Comparison of ENCODE assay signal across 17 cellular contexts in genomic region chr10:97868134-97868685, GRCh38. TPM values are rescaled to one million over a fixed set of nuclear protein-coding genes. Genes with fewer than 3 reads are reported as not detected.
DNase-seq lines count a peak whose midpoint lies in the region; ATAC-seq and TF ChIP-seq lines count a peak whose summit lies in the region.
"Had no signal": no experiment of that assay in that cellular context is flagged by ENCODE, and none has a peak within 500 bp of the region (broad histone marks: within the 10 kb centered on the region; RNA-seq: fewer than 3 reads in every experiment).

No MANE protein-coding gene starts in this region.

- H4K20me1 ChIP-seq in osteoblast (ENCODE audit: insufficient read depth, low read length): no peaks in the 10 kb centered on the region

- TF ChIP-seq CTCF in HEK293 (tag by site-specific recombination; IDR thresholded peaks at IDR 0.05) (no peak), epithelial cell of esophagus (IDR thresholded peaks at IDR 0.05; ENCODE audit: insufficient read depth, low read depth, low read length, missing control alignments) (peak; percentile 10), osteoblast (IDR thresholded peaks at IDR 0.05; ENCODE audit: extremely low read depth, low read depth, low read length) (no peak)

- no peak for ATAC-seq in T-cell (replicated peaks in 1 of 4)
- no peak for ATAC-seq in GM19023 (IDR thresholded peaks at IDR 0.05; ENCODE audit: unreplicated experiment)
- ATAC-seq: CD8-positive, alpha-beta T cell had no signal

- H3K79me2 ChIP-seq in osteoblast (ENCODE audit: insufficient read depth, low read length): no peaks in the 10 kb centered on the region

- peaks cover 8 to 16% (median 13%) of the 10 kb centered on the region in 3 donors for H3K4me1 Mint-ChIP-seq in T-cell

- CTCF ChIA-PET in HEK293 (lab: Yijun Ruan, JAX) (interaction anchor here (0.5 to 6.1 kb wide), 15 partner anchors 7 to 179 kb away, joined by 3 to 167 read pairs (median 4); no protein-coding TSS in a partner anchor), T-cell (lab: Charles Lee) (interaction anchor here (0.6 to 3.8 kb wide), 10 partner anchors 18 to 1034 kb away, joined by 3 to 36 read pairs (median 6); partner anchors contain the start of gene GOLGA7B (in 1 of the 2))

- H3K27me3 Mint-ChIP-seq in T-cell: no peaks in the 10 kb centered on the region

- H3K36me3 ChIP-seq in HEK293 (ENCODE audit: control insufficient read depth in 2 of 2, insufficient read depth in 1 of 2, low read length in 2 of 2): no peaks in the 10 kb centered on the region
- H3K36me3 ChIP-seq in osteoblast (ENCODE audit: insufficient read depth, low read length): no peaks in the 10 kb centered on the region
- H3K36me3 ChIP-seq: Peyer's patch had no signal

- H3K27ac ChIP-seq in HEK293 (ENCODE audit: extremely low read depth, low read depth, low read length): no peak overlapping the region
- no peak overlapping the region for H3K27ac ChIP-seq in osteoblast (ENCODE audit: low read depth, low read length)
- H3K27ac ChIP-seq: Peyer's patch had no signal

- no peak overlapping the region for H3K4me2 ChIP-seq in osteoblast (ENCODE audit: insufficient read depth, low read length)

- H3K4me3 ChIP-seq in HEK293 (ENCODE audit: low read depth, low read length) (no peak overlapping the region), epithelial cell of esophagus (ENCODE audit: low read length) (no peak overlapping the region), osteoblast (ENCODE audit: insufficient read depth, low read length) (no peak overlapping the region)
- H3K4me3 ChIP-seq: Peyer's patch had no signal

- peaks cover 22% of the 10 kb centered on the region for H3K27me3 ChIP-seq in osteoblast (ENCODE audit: insufficient read depth, low read length)
- H3K27me3 ChIP-seq: Peyer's patch had no signal

- peaks cover 19% of the 10 kb centered on the region for H3K36me3 Mint-ChIP-seq in T-cell

- DNase-seq in T-cell (no peak), epithelial cell of esophagus (ENCODE audit: low read depth) (no peak), osteoblast (ENCODE audit: insufficient read length, low spot score, missing footprints) (peak; percentile 32), middle frontal gyrus (ENCODE audit: extremely low spot score, low spot score) (no peak), NCI-H2107 (lab: John Stamatoyannopoulos, UW) (no peak)
- DNase-seq: CD8-positive, alpha-beta T cell; DMS 273 treated with DMSO at 0.1 percent for 48 hours; H9; IMR-90; MV-4-11; NCI-H1436; NCI-H2081; NCI-H526 treated with DMSO at 0.1 percent for 48 hours; Peyer's patch had no signal

- H3K4me1 ChIP-seq in HEK293 (ENCODE audit: control insufficient read depth, insufficient read depth, low read length): peaks cover 3% of the 10 kb centered on the region; the same call in 1 of the 2 replicates
- peaks cover 8% of the 10 kb centered on the region for H3K4me1 ChIP-seq in osteoblast (ENCODE audit: insufficient read depth, low read length)

- no peak overlapping the region for H3K4me3 Mint-ChIP-seq in T-cell
- H3K4me3 Mint-ChIP-seq: B cell; CD8-positive, alpha-beta T cell; H9 had no signal

- peak overlapping the region; percentile 1 to 86 for H3K27ac Mint-ChIP-seq in T-cell
- H3K27ac Mint-ChIP-seq: B cell, H9 had no signal

- no peaks in the 10 kb centered on the region for H3K9me3 Mint-ChIP-seq in T-cell
- H3K9me3 Mint-ChIP-seq: CD8-positive, alpha-beta T cell; H9 had no signal

- no peaks in the 10 kb centered on the region for H3K9me3 ChIP-seq in HEK293 (ENCODE audit: control insufficient read depth, insufficient read depth, low read depth, low read length)
- H3K9me3 ChIP-seq in osteoblast (ENCODE audit: low read depth, low read length): no peaks in the 10 kb centered on the region
- H3K9me3 ChIP-seq: Peyer's patch had no signal

- no peak overlapping the region for H2AFZ ChIP-seq in osteoblast (ENCODE audit: low read length)

- POLR2A ChIA-PET in HEK293 (lab: Yijun Ruan, JAX): interaction anchor here (0.9 to 1.4 kb wide), 2 partner anchors 78 to 104 kb away, joined by 3 to 4 read pairs; no protein-coding TSS in a partner anchor
- POLR2A ChIA-PET in T-cell (lab: Charles Lee): interaction anchor here in 1 of 2 donors (0.6 kb wide), 1 partner anchor 465 kb away, joined by 4 read pairs; no protein-coding TSS in a partner anchor

TF ChIP-seq in HEK293, 187 proteins besides CTCF, POLR2A, EP300 and RAD21:
- no peak for TF ChIP-seq ZNF362 (tag by site-specific recombination; IDR thresholded peaks at IDR 0.05)
- TF ChIP-seq ZBTB10 (tag by site-specific recombination; IDR thresholded peaks at IDR 0.05): no peak
- TF ChIP-seq YY2 (tag by site-specific recombination; IDR thresholded peaks at IDR 0.05): no peak
- 0 out of 2 replicates have a peak, but pooled peaks have one; percentile 48 for TF ChIP-seq ZNF664 (tag by site-specific recombination; IDR thresholded peaks at IDR 0.05)

RNA-seq across cellular contexts. Expression of gene GOLGA7B, which starts 18.6 kb away (rescaled TPM):
- 10 to 100 TPM in 4 of 5 donors, 1 to 10 TPM in 1; 9.4 to 16.7 (median 12.2) TPM for total RNA-seq in T-cell
- total RNA-seq in osteoblast: under 0.01 TPM in 1 of 2 replicates, not detected in the other
- total RNA-seq: B cell, IMR-90 had no signal

Comparison
In these comparisons a context has a peak if more than half of its experiments do, and no peak if none do; other contexts are left out.
1. RNA of gene GOLGA7B, which starts 18.6 kb away (total RNA-seq): 9.4 to 16.7 TPM in T-cell; under 0.01 TPM in osteoblast; every median in the first group is over 10 times any median in the second.